Comparison of ENCODE assay signal across 18 cellular contexts in genomic region chr7:156540619-156541165, GRCh38.
"Had no signal": no experiment of that assay in that cellular context is flagged by ENCODE, and none has a peak within 500 bp of the region (broad histone marks: within the 10 kb centered on the region; RNA-seq: fewer than 3 reads in every experiment).

No MANE protein-coding gene starts in this region.

- DNase-seq: occipital lobe; ovary; posterior cingulate gyrus; psoas muscle; right cardiac atrium; right lobe of liver; sigmoid colon; small intestine; stimulated activated CD4-positive, alpha-beta T cell treated with anti-CD3 and anti-CD28 coated beads, Interleukin-15, amount 100 ng/mL, for 24 hours; stimulated activated CD4-positive, alpha-beta T cell treated with anti-CD3 and anti-CD28 coated beads, Interleukin-2, amount 100 ng/mL, for 24 hours; stimulated activated CD4-positive, alpha-beta T cell treated with anti-CD3 and anti-CD28 coated beads, Interleukin-2, amount 100 ng/mL, for 48 hours; stimulated activated CD4-positive, alpha-beta T cell treated with anti-CD3 and anti-CD28 coated beads, Interleukin-4, amount 100 ng/mL, for 24 hours; stimulated activated naive B cell treated with anti-CD40 and anti-IgM and Interleukin-4, amounts not matched to agents 10 μg/mL and 1 μg/mL and 100 μg/mL, for 72 hours; stimulated activated naive CD4-positive, alpha-beta T cell treated with Interleukin-2 at 50 U/mL for 16 hours; stomach; thyroid gland; trophoblast cell had no signal

- ATAC-seq: psoas muscle; right cardiac atrium; right lobe of liver; stimulated activated effector memory CD8-positive, alpha-beta T cell treated with anti-CD3 and anti-CD28 coated beads, Interleukin-12 subunit alpha, Interleukin-12 subunit beta, amount 100 ng/mL, for 72 hours; stimulated activated naive B cell treated with anti-CD40 and anti-IgM and Interleukin-4, amounts not matched to agents 10 μg/mL and 1 μg/mL and 100 μg/mL, for 72 hours had no signal
